Comparison of ENCODE assay signal across 8 cellular contexts in genomic region chr12:110582286-110583136, GRCh38. TPM values are rescaled to one million over a fixed set of nuclear protein-coding genes. Genes with fewer than 3 reads are reported as not detected.
DNase-seq lines count a peak whose midpoint lies in the region; ATAC-seq and TF ChIP-seq lines count a peak whose summit lies in the region.

No MANE protein-coding gene starts in this region.

- intact Hi-C loops in activated B cell treated with CpG ODN at 0.5 μM for 24 hours (cut with micrococcal nuclease), result loop anchor here (1.0 to 2.0 kb wide), 7 partner anchors 9 to 114 kb away; partner anchors contain the start of genes FAM216A, GPN3, RAD9B and VPS29

- no peaks in the 10 kb centered on the region for H3K9me3 Mint-ChIP-seq in activated B cell treated with CpG ODN at 0.5 μM for 24 hours
- H3K9me3 Mint-ChIP-seq in central memory CD8-positive, alpha-beta T cell, result no peaks in the 10 kb centered on the region

- H3K4me3 Mint-ChIP-seq in activated B cell treated with CpG ODN at 0.5 μM for 24 hours, result peak overlapping the region; percentile 90
- H3K4me3 Mint-ChIP-seq in central memory CD8-positive, alpha-beta T cell, result peak overlapping the region; percentile 92

- H3K4me1 Mint-ChIP-seq in activated B cell treated with CpG ODN at 0.5 μM for 24 hours, result peaks cover 74% of the 10 kb centered on the region
- peaks cover 46% of the 10 kb centered on the region for H3K4me1 Mint-ChIP-seq in central memory CD8-positive, alpha-beta T cell

- peak; percentile 63 for DNase-seq in ELR (ENCODE audit: low read depth)
- DNase-seq in HuH-7.5 (ENCODE audit: low spot score), result peak; percentile 28
- peak; percentile 77 for DNase-seq in activated B cell treated with CpG ODN at 0.5 μM for 24 hours
- DNase-seq in central memory CD8-positive, alpha-beta T cell (ENCODE audit: low spot score in 2 of 2), result peak; percentile 51 to 71
- peak; percentile 64 to 69 for DNase-seq in stimulated activated CD4-positive, alpha-beta T cell treated with anti-CD3 and anti-CD28 coated beads, Interleukin-1b, Interleukin-23, amount 100 ng/mL, for 1 hour (ENCODE audit: low read depth in 2 of 2)
- DNase-seq in epidermal melanocyte (ENCODE audit: insufficient read length, low spot score), result no peak

- peaks cover 13% of the 10 kb centered on the region for H3K36me3 Mint-ChIP-seq in activated B cell treated with CpG ODN at 0.5 μM for 24 hours (ENCODE audit: low read depth)
- peaks cover 16% of the 10 kb centered on the region for H3K36me3 Mint-ChIP-seq in central memory CD8-positive, alpha-beta T cell (ENCODE audit: insufficient read depth)

- ATAC-seq in GM21390 (IDR thresholded peaks at IDR 0.05; ENCODE audit: unreplicated experiment) (peak; percentile 38), activated B cell treated with CpG ODN at 0.5 μM for 24 hours (ENCODE audit: low read depth) (peak; percentile 46)
- ATAC-seq in central memory CD8-positive, alpha-beta T cell (replicated peaks; ENCODE audit: extremely low read depth, poor library complexity, severe bottlenecking), result peak; percentile 55

- H3K27me3 Mint-ChIP-seq in activated B cell treated with CpG ODN at 0.5 μM for 24 hours, result no peaks in the 10 kb centered on the region
- no peaks in the 10 kb centered on the region for H3K27me3 Mint-ChIP-seq in central memory CD8-positive, alpha-beta T cell

- peak overlapping the region; percentile 73 for H3K27ac ChIP-seq in layer of hippocampus (ENCODE audit: low read depth, low read length)

- CTCF ChIA-PET in activated B cell treated with CpG ODN at 0.5 μM for 24 hours (lab: Charles Lee), result interaction anchor here (1.2 kb wide), 1 partner anchor 133 kb away, joined by 3 read pairs; the partner anchor contains the start of gene ARPC3

- peak overlapping the region; percentile 84 for H3K27ac Mint-ChIP-seq in activated B cell treated with CpG ODN at 0.5 μM for 24 hours
- H3K27ac Mint-ChIP-seq in central memory CD8-positive, alpha-beta T cell (ENCODE audit: low read depth), result peak overlapping the region; percentile 90

- no peaks in the 10 kb centered on the region for H3K27me3 ChIP-seq in layer of hippocampus (ENCODE audit: control insufficient read depth, insufficient read depth, low read length)

- TF ChIP-seq CTCF in activated B cell treated with CpG ODN at 0.5 μM for 24 hours (IDR thresholded peaks at IDR 0.05), result no peak

- POLR2A ChIA-PET in activated B cell treated with CpG ODN at 0.5 μM for 24 hours (lab: Charles Lee), result interaction anchor here (0.6 to 4.5 kb wide), 3 partner anchors 20 to 133 kb away, joined by 4 to 50 read pairs (median 5); partner anchors contain the start of gene ARPC3

RNA-seq across cellular contexts. Expression of gene PPTC7, which starts 0.6 kb away (rescaled TPM):
- total RNA-seq in activated B cell treated with CpG ODN at 0.5 μM for 24 hours, result 34.5 and 40.8 TPM in 2 replicates

RNA-seq across cellular contexts. Expression of gene TCTN1, which starts 31.4 kb away (rescaled TPM):
- total RNA-seq in activated B cell treated with CpG ODN at 0.5 μM for 24 hours, result 22.4 and 29.5 TPM in 2 replicates
